ENCODE assay signal across 1 cellular context in genomic region chr16:4270091-4270490, GRCh38.
TF ChIP-seq lines count a peak whose summit lies in the region.

No MANE protein-coding gene starts in this region.

TF ChIP-seq in K562, 482 proteins besides CTCF, POLR2A, EP300 and RAD21:
- no peak for TF ChIP-seq DLX4 (CRISPR knock-in tag; IDR thresholded peaks at IDR 0.05)
- TF ChIP-seq NR1H2 (CRISPR knock-in tag; IDR thresholded peaks at IDR 0.05), result no peak
- no peak for TF ChIP-seq ESRRA (IDR thresholded peaks at IDR 0.05; ENCODE audit: borderline replicate concordance, low read depth)
- no peak for TF ChIP-seq ZNF561 (CRISPR knock-in tag; conservative IDR thresholded peaks at IDR 0.05)
- no peak for TF ChIP-seq ZEB2 (IDR thresholded peaks at IDR 0.05)
- no peak for TF ChIP-seq ATF3 (IDR thresholded peaks at IDR 0.05)
- TF ChIP-seq ATF3 (CRISPR knock-in tag; conservative IDR thresholded peaks at IDR 0.05), result no peak
- TF ChIP-seq SMAD4 (CRISPR knock-in tag; conservative IDR thresholded peaks at IDR 0.05), result no peak
- no peak for TF ChIP-seq HDAC3 (IDR thresholded peaks at IDR 0.05; ENCODE audit: borderline replicate concordance, partially characterized antibody)
- no peak for TF ChIP-seq SREBF2 (CRISPR knock-in tag; IDR thresholded peaks at IDR 0.05)
- TF ChIP-seq RFX5 (IDR thresholded peaks at IDR 0.05; ENCODE audit: low read depth, low read length), result no peak
- TF ChIP-seq HIVEP1 (CRISPR knock-in tag; IDR thresholded peaks at IDR 0.05), result no peak
- TF ChIP-seq USF2 (CRISPR knock-in tag; IDR thresholded peaks at IDR 0.05), result no peak
- TF ChIP-seq SMAD3 (CRISPR knock-in tag; conservative IDR thresholded peaks at IDR 0.05), result no peak
- no peak for TF ChIP-seq HOMEZ (CRISPR knock-in tag; IDR thresholded peaks at IDR 0.05)
